8 cellular contexts compared by ENCODE assay signal in genomic region chr6:44257007-44257752, GRCh38. TPM values are rescaled to one million over a fixed set of nuclear protein-coding genes. Genes with fewer than 3 reads are reported as not detected.
A peak's percentile ranks its signal among the peaks of the same experiment; 100 is the strongest.
DNase-seq lines count a peak whose midpoint lies in the region; ATAC-seq and TF ChIP-seq lines count a peak whose summit lies in the region.

TSS of gene SLC35B2 (minus strand) at chr6:44257528. CDS start at chr6:44257410, 118 bp downstream.

- no peaks in the 10 kb centered on the region for H3K9me3 Mint-ChIP-seq in natural killer cell

- WGBS in thymus: 1% methylated on average over 80 of the region's 80 CpGs

- intact Hi-C loops in natural killer cell (cut with micrococcal nuclease): loop anchor here (1.0 to 2.0 kb wide), 3 partner anchors 10 to 84 kb away; partner anchors contain the start of genes HSP90AB1 and SLC29A1

- in situ Hi-C loops in Caki2 (cut with HindIII; ENCODE audit: low pct_unique_long_range_greater_than_20kb, low sequenced_read_pairs): no loop called here

- H3K36me3 Mint-ChIP-seq in natural killer cell: no peaks in the 10 kb centered on the region

- H3K27ac Mint-ChIP-seq in natural killer cell: peak within 1 kb of the TSS; percentile 90 to 97

- no peaks in the 10 kb centered on the region for H3K27me3 Mint-ChIP-seq in natural killer cell (ENCODE audit: low read depth in 2 of 2)

- TF ChIP-seq CTCF in fibroblast of the aortic adventitia (IDR thresholded peaks at IDR 0.05; ENCODE audit: insufficient read depth, low read length) (peak; percentile 50), natural killer cell (IDR thresholded peaks at IDR 0.05) (peak; percentile 66)

- peaks cover 7% of the 10 kb centered on the region for H3K4me1 ChIP-seq in thymus (ENCODE audit: control insufficient read depth, insufficient read depth, low read length)

- H3K4me1 Mint-ChIP-seq in natural killer cell: peaks cover 45 to 64% of the 10 kb centered on the region in 2 donors

- no peaks in the 10 kb centered on the region for H3K27me3 ChIP-seq in thymus (ENCODE audit: control insufficient read depth, insufficient read depth)

- peaks cover 42% of the 10 kb centered on the region for H3K36me3 ChIP-seq in thymus (ENCODE audit: control insufficient read depth, insufficient read depth)

- peak within 1 kb of the TSS; percentile 92 for H3K4me3 ChIP-seq in fibroblast of the aortic adventitia (ENCODE audit: low read depth, low read length)
- peak within 1 kb of the TSS; percentile 77 for H3K4me3 ChIP-seq in thymus (ENCODE audit: low read length)

- H3K4me3 Mint-ChIP-seq in natural killer cell: peak within 1 kb of the TSS; percentile 92

- no peaks in the 10 kb centered on the region for H3K9me3 ChIP-seq in thymus (ENCODE audit: control insufficient read depth)

- H3K27ac ChIP-seq in thymus (ENCODE audit: low read depth): peak within 1 kb of the TSS; percentile 87

- DNase-seq in Caki2 (ENCODE audit: low read depth): peak; percentile 72
- peak; percentile 84 for DNase-seq in HK-2 (ENCODE audit: unreplicated experiment)
- peak; percentile 88 for DNase-seq in activated effector memory CD4-positive, alpha-beta T cell treated with anti-CD3 and anti-CD28 coated beads, Interleukin-2, amount 50 U/mL, for 16 hours
- DNase-seq in fibroblast of the aortic adventitia (ENCODE audit: low read depth): peak; percentile 56
- DNase-seq in natural killer cell: peak; percentile 76

- peak; percentile 57 for ATAC-seq in GM19455 (IDR thresholded peaks at IDR 0.05; ENCODE audit: unreplicated experiment)
- ATAC-seq in natural killer cell: peak; percentile 80 to 92 (median 86)

TF ChIP-seq in PFSK-1, 5 proteins besides CTCF, POLR2A, EP300 and RAD21:
- no peak for TF ChIP-seq FOXP2 (optimal IDR thresholded peaks at IDR 0.05; ENCODE audit: borderline replicate concordance, extremely low read depth, extremely low read length, insufficient read depth)
- TF ChIP-seq POLR2AphosphoS5 (IDR thresholded peaks at IDR 0.05; ENCODE audit: low read depth, low read length): peak; percentile 70; the same call in 1 of the 2 replicates
- TF ChIP-seq SIN3A (IDR thresholded peaks at IDR 0.05; ENCODE audit: borderline replicate concordance, insufficient read depth, low read length): no peak
- no peak for TF ChIP-seq TAF1 (IDR thresholded peaks at IDR 0.05; ENCODE audit: borderline replicate concordance, insufficient read depth, low read length)
- TF ChIP-seq REST (IDR thresholded peaks at IDR 0.05; ENCODE audit: insufficient read depth in 1 of 2, low read depth in 2 of 2, low read length in 2 of 2): 0 out of 4 replicates have a peak, but pooled peaks of 1 of the 2 experiments have one; percentile 26

RNA-seq across cellular contexts. Expression of gene SLC35B2, which starts in this region (rescaled TPM):
- 203 and 221 TPM in 2 replicates for total RNA-seq in Caki2 (2014; rRNA removed; shearing (Covaris generic); ENCODE audit: low replicate concordance)
- 59.6 TPM for polyA plus RNA-seq in PFSK-1 (2012; ENCODE audit: insufficient read length, low read depth)
- total RNA-seq in fibroblast of the aortic adventitia (ENCODE audit: low replicate concordance) (56.4 and 60.8 TPM in 2 replicates), natural killer cell (10 to 100 TPM; 20.9 to 27.7 (median 26.8) TPM)
- polyA plus RNA-seq in thymus: 18.8 TPM

Comparison
In these comparisons a context has a peak if more than half of its experiments do, and no peak if none do; other contexts are left out.
1. Peak in every context shown above with its lines: DNase-seq, ATAC-seq, H3K4me3 ChIP-seq and H3K27ac ChIP-seq.